8 cellular contexts compared by ENCODE assay signal in the genomic region with DNA sequence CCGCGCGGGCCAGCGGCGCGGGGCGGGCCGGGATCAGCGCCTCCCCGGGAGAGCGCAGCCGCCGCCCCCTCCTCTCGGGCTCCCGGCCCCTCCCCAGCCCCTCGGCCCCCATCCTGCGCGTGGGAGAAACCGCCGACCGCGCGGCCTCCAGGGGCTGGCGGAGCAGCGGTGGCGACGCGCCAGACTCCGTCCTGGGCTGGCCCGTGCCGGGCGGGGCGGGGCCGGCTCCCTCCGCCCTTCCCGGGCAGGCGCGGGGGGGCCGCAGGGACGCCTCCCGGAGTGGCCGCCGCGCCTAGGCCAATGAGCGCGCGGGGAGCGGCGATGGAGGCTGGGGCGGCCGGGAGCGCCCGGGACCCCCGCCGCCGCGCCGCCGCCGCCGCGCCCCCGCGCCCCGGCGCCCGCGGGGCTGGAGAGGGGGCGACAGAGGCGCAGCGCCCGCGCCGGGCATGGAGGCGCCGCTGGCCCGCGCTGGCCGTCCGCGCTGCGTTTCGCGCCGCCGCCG. TPM values are rescaled to one million over a fixed set of nuclear protein-coding genes. Genes with fewer than 3 reads are reported as not detected.
DNase-seq lines count a peak whose midpoint lies in the region; ATAC-seq and TF ChIP-seq lines count a peak whose summit lies in the region.

No MANE protein-coding gene starts in this region.

- TF ChIP-seq CTCF in right lobe of liver (IDR thresholded peaks at IDR 0.05) (no peak), osteocyte (IDR thresholded peaks at IDR 0.05) (no peak)

- no CpG with 5 or more reads among the region's 87 CpGs for WGBS in right lobe of liver (ENCODE audit: insufficient coverage, low coverage, low lambda C conversion rate, missing lambda C conversion rate)
- WGBS in urinary bladder: 1% methylated on average over 80 of the region's 87 CpGs

- no peaks in the 10 kb centered on the region for H3K9me3 Mint-ChIP-seq in osteocyte (ENCODE audit: unreplicated experiment)

- H3K27me3 Mint-ChIP-seq in osteocyte (ENCODE audit: unreplicated experiment): peaks cover 19% of the 10 kb centered on the region

- H3K4me1 Mint-ChIP-seq in osteocyte (ENCODE audit: unreplicated experiment): peaks cover 2% of the 10 kb centered on the region

- TF ChIP-seq POLR2A in right lobe of liver (IDR thresholded peaks at IDR 0.05): no peak

- H3K36me3 Mint-ChIP-seq in osteocyte (ENCODE audit: unreplicated experiment): no peaks in the 10 kb centered on the region

- intact Hi-C loops in right lobe of liver (cut with DNase I): no loop called here

- H3K36me3 ChIP-seq in right lobe of liver: no peaks in the 10 kb centered on the region
- no peaks in the 10 kb centered on the region for H3K36me3 ChIP-seq in urinary bladder (ENCODE audit: insufficient read depth)

- H3K27ac ChIP-seq in right lobe of liver (no peak overlapping the region), urinary bladder (ENCODE audit: low read depth) (no peak overlapping the region)

- H3K4me3 ChIP-seq in right lobe of liver (peak overlapping the region; percentile 61 to 65 (median 62)), urinary bladder (ENCODE audit: low read depth, low read length) (peak overlapping the region; percentile 56)

- peaks cover 0 to 10% (median 0%) of the 10 kb centered on the region in 4 donors for H3K4me1 ChIP-seq in right lobe of liver
- no peaks in the 10 kb centered on the region for H3K4me1 ChIP-seq in urinary bladder (ENCODE audit: insufficient read depth)

- H3K4me3 Mint-ChIP-seq in osteocyte (ENCODE audit: unreplicated experiment): no peak overlapping the region

- no peaks in the 10 kb centered on the region for H3K27me3 ChIP-seq in right lobe of liver

- no peaks in the 10 kb centered on the region for H3K9me3 ChIP-seq in right lobe of liver

- DNase-seq in DMS 273 (lab: John Stamatoyannopoulos, UW; ENCODE audit: unreplicated experiment): peak; percentile 84
- DNase-seq in DMS 273 treated with DMSO at 0.1 percent for 48 hours (lab: John Stamatoyannopoulos, UW): no peak
- peak; percentile 63 for DNase-seq in M059J (ENCODE audit: low read depth)
- DNase-seq in dermis blood vessel endothelial cell: peak; percentile 29
- peak; percentile 68 to 79 (median 71) for DNase-seq in right lobe of liver
- DNase-seq in osteocyte (ENCODE audit: extremely low spot score, unreplicated experiment): no peak

- peak; percentile 72 to 84 (median 80) for ATAC-seq in right lobe of liver
- no peak for ATAC-seq in GM21515 (IDR thresholded peaks at IDR 0.05; ENCODE audit: unreplicated experiment)

- no peak overlapping the region for H3K27ac Mint-ChIP-seq in osteocyte (ENCODE audit: unreplicated experiment)

RNA-seq across cellular contexts. Expression of gene KCNIP3, which starts 49.1 kb away (rescaled TPM):
- total RNA-seq in M059J (2014; rRNA removed; shearing (Covaris generic)): 3.3 and 5.8 TPM in 2 replicates
- 0.14 and 0.51 TPM in 2 replicates for total RNA-seq in dermis blood vessel endothelial cell
- 1 to 10 TPM in 4 of 6 experiments, under 1 TPM in 2; 0.46 to 3.3 (median 1.2) TPM for total RNA-seq in right lobe of liver
- 6.1 TPM for total RNA-seq in urinary bladder
- 16.8 TPM for polyA plus RNA-seq in urinary bladder
- 0.57 and 1.4 TPM in 2 replicates for total RNA-seq in osteocyte

RNA-seq across cellular contexts. Expression of gene FAHD2A, which starts 56.2 kb away (rescaled TPM):
- total RNA-seq in M059J (2014; rRNA removed; shearing (Covaris generic)): 25.7 and 32.3 TPM in 2 replicates
- 16.0 and 24.1 TPM in 2 replicates for total RNA-seq in dermis blood vessel endothelial cell
- total RNA-seq in right lobe of liver: 10 to 100 TPM; 62.2 to 80.1 (median 75.7) TPM
- total RNA-seq in urinary bladder: 17.8 TPM
- 20.3 TPM for polyA plus RNA-seq in urinary bladder
- 40.3 and 40.4 TPM in 2 replicates for total RNA-seq in osteocyte

Comparison
In these comparisons a context has a peak if more than half of its experiments do, and no peak if none do; other contexts are left out.
1. DNase-seq: peak in DMS 273 (single experiment), M059J (single experiment), dermis blood vessel endothelial cell (single experiment) and right lobe of liver (3 of 3); none in DMS 273 treated with DMSO at 0.1 percent for 48 hours (single experiment) and osteocyte (single experiment).